13 cellular contexts compared by ENCODE assay signal in the genomic region with DNA sequence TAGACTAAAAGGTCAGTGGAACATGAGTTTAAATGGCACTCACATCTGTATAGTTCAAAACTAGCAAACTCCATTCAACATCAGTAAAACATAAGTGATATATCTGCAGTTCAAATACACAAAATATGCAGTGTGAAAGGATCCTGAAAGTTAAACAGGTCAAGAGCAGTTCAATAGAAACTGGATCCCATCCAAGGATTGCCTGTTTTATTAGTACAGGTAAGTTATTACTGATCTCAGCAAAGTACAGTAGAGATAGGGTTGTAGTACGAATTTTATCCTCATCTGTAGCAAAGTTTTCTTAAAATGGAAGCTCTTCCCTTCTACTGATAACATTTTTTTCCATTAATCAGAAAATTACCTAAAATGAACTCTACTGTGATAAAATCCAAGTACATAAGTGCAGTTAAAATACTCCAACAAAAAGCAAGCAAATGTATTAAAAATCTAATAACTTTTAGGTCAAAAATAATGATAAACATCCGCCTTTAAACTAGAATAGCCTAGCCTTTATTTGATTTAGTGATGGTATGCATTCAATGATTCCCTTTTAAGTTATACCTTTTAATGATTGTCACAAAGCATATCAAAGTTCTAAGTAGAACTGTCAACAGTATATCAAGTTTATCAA. TPM values are rescaled to one million over a fixed set of nuclear protein-coding genes. Genes with fewer than 3 reads are reported as not detected.
DNase-seq lines count a peak whose midpoint lies in the region; ATAC-seq, FAIRE-seq and TF ChIP-seq lines count a peak whose summit lies in the region.
"Had no signal": no experiment of that assay in that cellular context is flagged by ENCODE, and none has a peak within 500 bp of the region (broad histone marks: within the 10 kb centered on the region; RNA-seq: fewer than 3 reads in every experiment).

No MANE protein-coding gene starts in this region.

- POLR2A ChIA-PET in GM12878 (lab: Charles Lee), result no interaction called here

- H3K27me3 ChIP-seq in GM12878 (replicated peaks in 1 of 2; ENCODE audit: control insufficient read depth in 2 of 2, insufficient read depth in 2 of 2, low read length in 1 of 2), result no peaks in the 10 kb centered on the region

- H3K79me2 ChIP-seq in GM12878 (ENCODE audit: control insufficient read depth, insufficient read depth, low read length), result peaks cover 70% of the 10 kb centered on the region

- H3K4me3 ChIP-seq in NB4 (ENCODE audit: low read depth, low read length), result peak overlapping the region; percentile 70
- peak overlapping the region; percentile 83 for H3K4me3 ChIP-seq in GM12878

- ATAC-seq in activated CD8-positive, alpha-beta memory T cell treated with anti-CD3 and anti-CD28 coated beads, Interleukin-2, amount 10 ng/mL, durations not matched to agents 7 days and 5 days, result no peak
- ATAC-seq in GM12878 (no peak), GM18909 (IDR thresholded peaks at IDR 0.05; ENCODE audit: poor library complexity, unreplicated experiment) (no peak), HG03097 (IDR thresholded peaks at IDR 0.05; ENCODE audit: low FRiP score, unreplicated experiment) (no peak)
- ATAC-seq: activated CD4-positive, CD25-positive, alpha-beta regulatory T cell treated with anti-CD3 and anti-CD28 coated beads, Interleukin-2, amount 50 U/mL, for 24 hours had no signal

- no peaks in the 10 kb centered on the region for H3K27me3 Mint-ChIP-seq in activated CD8-positive, alpha-beta memory T cell treated with anti-CD3 and anti-CD28 coated beads, Interleukin-2, amount 10 ng/mL, durations not matched to agents 7 days and 5 days
- peaks cover 15% of the 10 kb centered on the region for H3K27me3 Mint-ChIP-seq in progenitor cell of endocrine pancreas

- TF ChIP-seq RAD21 in GM12878 (IDR thresholded peaks at IDR 0.05; ENCODE audit: insufficient read depth, low read depth, low read length), result no peak

- BruUV-seq in GM12878 (replicated peaks; lab: Mats Ljungman, UMichigan), result no TSS peak

- TF ChIP-seq POLR2A in NB4 (IDR thresholded peaks at IDR 0.05; ENCODE audit: extremely low read depth, insufficient read length) (no peak), GM12878 (IDR thresholded peaks at IDR 0.05; ENCODE audit: low read depth, low read length) (no peak)

- no peak overlapping the region for H3K9ac ChIP-seq in GM12878 (ENCODE audit: control insufficient read depth, insufficient read depth, low read length)

- H4K20me1 ChIP-seq in GM12878 (ENCODE audit: control insufficient read depth, insufficient read depth), result no peaks in the 10 kb centered on the region

- SMC1A ChIA-PET in GM12878 (lab: Charles Lee; ENCODE audit: uncharacterized antibody, unreplicated experiment), result interaction anchor here (3.2 to 4.1 kb wide), 2 partner anchors 14 to 20 kb away, joined by 9 to 13 read pairs; no protein-coding TSS in a partner anchor

- H3K4me2 ChIP-seq in GM12878 (ENCODE audit: control insufficient read depth, insufficient read depth), result peak overlapping the region; percentile 56

- H3K27ac Mint-ChIP-seq in activated CD8-positive, alpha-beta memory T cell treated with anti-CD3 and anti-CD28 coated beads, Interleukin-2, amount 10 ng/mL, durations not matched to agents 7 days and 5 days, result no peak overlapping the region
- H3K27ac Mint-ChIP-seq in progenitor cell of endocrine pancreas, result no peak overlapping the region

- intact Hi-C loops in GM12878 (cut with micrococcal nuclease; ENCODE audit: unreplicated experiment), result loop anchor here (5.0 kb wide), 1 partner anchor 262 kb away; the partner anchor contains the start of gene SND1

- RAD21 ChIA-PET in GM12878 (lab: Charles Lee; ENCODE audit: unreplicated experiment), result no interaction called here

- peaks cover 41% of the 10 kb centered on the region for H3K36me3 Mint-ChIP-seq in activated CD8-positive, alpha-beta memory T cell treated with anti-CD3 and anti-CD28 coated beads, Interleukin-2, amount 10 ng/mL, durations not matched to agents 7 days and 5 days
- H3K36me3 Mint-ChIP-seq in progenitor cell of endocrine pancreas (ENCODE audit: insufficient read depth), result peaks cover 12% of the 10 kb centered on the region

- H3K9me3 Mint-ChIP-seq in activated CD8-positive, alpha-beta memory T cell treated with anti-CD3 and anti-CD28 coated beads, Interleukin-2, amount 10 ng/mL, durations not matched to agents 7 days and 5 days (ENCODE audit: low read depth), result no peaks in the 10 kb centered on the region
- H3K9me3 Mint-ChIP-seq in progenitor cell of endocrine pancreas (ENCODE audit: low read depth), result no peaks in the 10 kb centered on the region

- no peaks in the 10 kb centered on the region for H3K9me3 ChIP-seq in GM12878 (replicated peaks; ENCODE audit: control insufficient read depth, insufficient read depth, low read length)

- H2AFZ ChIP-seq in GM12878 (ENCODE audit: control insufficient read depth, low read depth, low read length), result no peak overlapping the region

- in situ Hi-C loops in GM12878 (cut with MboI), result no loop called here

- no peak for TF ChIP-seq EP300 in GM12878 (IDR thresholded peaks at IDR 0.05; ENCODE audit: borderline replicate concordance in 1 of 2, control insufficient read depth in 1 of 2, low read depth in 2 of 2, low read length in 2 of 2)

- peaks cover 56% of the 10 kb centered on the region for H3K4me1 Mint-ChIP-seq in activated CD8-positive, alpha-beta memory T cell treated with anti-CD3 and anti-CD28 coated beads, Interleukin-2, amount 10 ng/mL, durations not matched to agents 7 days and 5 days
- peaks cover 13% of the 10 kb centered on the region for H3K4me1 Mint-ChIP-seq in progenitor cell of endocrine pancreas (ENCODE audit: low read depth)

- H3K4me3 Mint-ChIP-seq in activated CD8-positive, alpha-beta memory T cell treated with anti-CD3 and anti-CD28 coated beads, Interleukin-2, amount 10 ng/mL, durations not matched to agents 7 days and 5 days, result peak overlapping the region; percentile 30
- peak overlapping the region; percentile 97 for H3K4me3 Mint-ChIP-seq in progenitor cell of endocrine pancreas (ENCODE audit: low read depth)

- H3K36me3 ChIP-seq in GM12878 (ENCODE audit: control insufficient read depth in 2 of 2, insufficient read depth in 2 of 2, low read length in 1 of 2), result peaks cover 0 to 11% of the 10 kb centered on the region in 2 experiments; a peak in 1 of 4 replicates

- TF ChIP-seq CTCF in NB4 (IDR thresholded peaks at IDR 0.05; ENCODE audit: low read depth, low read length) (no peak), GM12878 (IDR thresholded peaks at IDR 0.05 in 2 of 3, conservative IDR thresholded peaks at IDR 0.05 in 1 of 3; ENCODE audit: control insufficient read depth in 2 of 3, extremely low read depth in 1 of 3, insufficient read depth in 1 of 3, low read depth in 3 of 3, low read length in 3 of 3) (no peak), progenitor cell of endocrine pancreas (IDR thresholded peaks at IDR 0.05; ENCODE audit: unreplicated experiment) (no peak)

- no peak for DNase-seq in activated CD8-positive, alpha-beta memory T cell treated with anti-CD3 and anti-CD28 coated beads, Interleukin-2, amount 10 ng/mL, durations not matched to agents 7 days and 5 days
- no peak for DNase-seq in activated CD8-positive, alpha-beta memory T cell treated with anti-CD3 and anti-CD28 coated beads, Interleukin-2, amount 50 U/mL, for 48 hours
- no peak for DNase-seq in NB4 (ENCODE audit: low read depth)
- no peak for DNase-seq in GM12878 (ENCODE audit: low read depth, low spot score)
- no peak for DNase-seq in progenitor cell of endocrine pancreas (ENCODE audit: low spot score, unreplicated experiment)
- no peak for DNase-seq in NCI-H2081 (lab: John Stamatoyannopoulos, UW)
- DNase-seq: aorta, KBM-7, NCI-H2171 had no signal

- H3K4me1 ChIP-seq in GM12878 (ENCODE audit: control insufficient read depth, insufficient read depth, low read length), result peaks cover 7% of the 10 kb centered on the region; the same call in 1 of the 2 replicates

- CTCF ChIA-PET in activated CD8-positive, alpha-beta memory T cell treated with anti-CD3 and anti-CD28 coated beads, Interleukin-2, amount 10 ng/mL, durations not matched to agents 7 days and 5 days (lab: Charles Lee), result interaction anchor here (4.2 kb wide), 1 partner anchor 58 kb away, joined by 32 read pairs; no protein-coding TSS in a partner anchor
- CTCF ChIA-PET in GM12878 (lab: Yijun Ruan, JAX), result interaction anchor here (1.1 to 2.0 kb wide), 3 partner anchors 21 to 57 kb away, joined by 3 to 7 read pairs (median 4); no protein-coding TSS in a partner anchor

- WGBS in GM12878 (ENCODE audit: insufficient coverage, insufficient replicate concordance, low lambda C conversion rate, missing lambda C conversion rate), result 74% methylated on average over 2 of the region's 2 CpGs

- FAIRE-seq in GM12878 (lab: Jason Lieb, UNC), result no peak
- FAIRE-seq: H1 had no signal

- H3K27ac ChIP-seq in GM12878 (ENCODE audit: control insufficient read depth, insufficient read depth), result no peak overlapping the region

TF ChIP-seq in GM12878, 131 proteins besides CTCF, POLR2A, EP300 and RAD21 (continues in another document):
- TF ChIP-seq KDM1A (IDR thresholded peaks at IDR 0.05; ENCODE audit: borderline replicate concordance), result no peak
- TF ChIP-seq SMC3 (IDR thresholded peaks at IDR 0.05; ENCODE audit: borderline replicate concordance, low read length), result no peak
- no peak for TF ChIP-seq ZNF217 (IDR thresholded peaks at IDR 0.05)
- TF ChIP-seq TCF7 (IDR thresholded peaks at IDR 0.05; ENCODE audit: borderline replicate concordance), result no peak
- no peak for TF ChIP-seq NBN (IDR thresholded peaks at IDR 0.05)
- TF ChIP-seq ESRRA (IDR thresholded peaks at IDR 0.05; ENCODE audit: low read length), result no peak
- TF ChIP-seq SMAD5 (IDR thresholded peaks at IDR 0.05; ENCODE audit: low read depth), result no peak

RNA-seq across cellular contexts. Expression of gene ZNF800, which starts 2.2 kb away (rescaled TPM):
- total RNA-seq in activated CD8-positive, alpha-beta memory T cell treated with anti-CD3 and anti-CD28 coated beads, Interleukin-2, amount 10 ng/mL, durations not matched to agents 7 days and 5 days, result 10 to 100 TPM; 39.7 to 40.6 TPM
- total RNA-seq in GM12878 (2013; cell fraction: nucleolus; rRNA removed), result 74.0 and 78.7 TPM in 2 replicates
- 14.5 and 16.7 TPM in 2 replicates for total RNA-seq in GM12878 (2014; rRNA removed)
- total RNA-seq in GM12878 (2014; rRNA removed; fragmentation: Illumina TruSeq; extraction: Trizol), result 33.9 and 34.3 TPM in 2 replicates
- total RNA-seq in GM12878 (2021), result 28.5 and 31.2 TPM in 2 replicates
- 6.9 TPM for polyA plus RNA-seq in GM12878 (2011; ENCODE audit: low read depth)
- polyA plus RNA-seq in GM12878 (2011; rRNA removed), result 23.0 and 31.8 TPM in 2 replicates
- polyA plus RNA-seq in GM12878 (2011; cell fraction: cytosol; rRNA removed), result 8.9 and 13.6 TPM in 2 replicates
- polyA plus RNA-seq in GM12878 (2011; cell fraction: nucleus; rRNA removed), result 16.8 and 17.5 TPM in 2 replicates
- polyA plus RNA-seq in GM12878 (2012), result 11.8 and 13.5 TPM in 2 replicates
- 24.5 and 38.1 TPM in 2 replicates for polyA plus RNA-seq in GM12878 (2014; fragmentation: Illumina TruSeq; extraction: Trizol)
- polyA plus RNA-seq in GM12878 (2014; fragmentation: Nextera tagmentation; extraction: Ambion mirVana), result 1 to 10 TPM; 6.8 to 7.4 TPM
- 11.0 and 11.8 TPM in 2 replicates for polyA plus RNA-seq in GM12878 (2014; rRNA removed)
- 10 to 100 TPM; 26.6 to 27.6 TPM for polyA plus RNA-seq in GM12878 (2016; fragmentation: Nextera tagmentation; extraction: Ambion mirVana)
- 18.2 and 29.6 TPM in 2 replicates for polyA minus RNA-seq in GM12878 (2011; rRNA and poly(A)+ RNA removed)
- polyA minus RNA-seq in GM12878 (2011; cell fraction: cytosol; rRNA and poly(A)+ RNA removed), result 17.6 and 20.5 TPM in 2 replicates
- 29.5 and 47.8 TPM in 2 replicates for polyA minus RNA-seq in GM12878 (2011; cell fraction: nucleus; rRNA and poly(A)+ RNA removed)
- total RNA-seq in progenitor cell of endocrine pancreas, result 27.5 and 28.2 TPM in 2 replicates
